In the genomic region with DNA sequence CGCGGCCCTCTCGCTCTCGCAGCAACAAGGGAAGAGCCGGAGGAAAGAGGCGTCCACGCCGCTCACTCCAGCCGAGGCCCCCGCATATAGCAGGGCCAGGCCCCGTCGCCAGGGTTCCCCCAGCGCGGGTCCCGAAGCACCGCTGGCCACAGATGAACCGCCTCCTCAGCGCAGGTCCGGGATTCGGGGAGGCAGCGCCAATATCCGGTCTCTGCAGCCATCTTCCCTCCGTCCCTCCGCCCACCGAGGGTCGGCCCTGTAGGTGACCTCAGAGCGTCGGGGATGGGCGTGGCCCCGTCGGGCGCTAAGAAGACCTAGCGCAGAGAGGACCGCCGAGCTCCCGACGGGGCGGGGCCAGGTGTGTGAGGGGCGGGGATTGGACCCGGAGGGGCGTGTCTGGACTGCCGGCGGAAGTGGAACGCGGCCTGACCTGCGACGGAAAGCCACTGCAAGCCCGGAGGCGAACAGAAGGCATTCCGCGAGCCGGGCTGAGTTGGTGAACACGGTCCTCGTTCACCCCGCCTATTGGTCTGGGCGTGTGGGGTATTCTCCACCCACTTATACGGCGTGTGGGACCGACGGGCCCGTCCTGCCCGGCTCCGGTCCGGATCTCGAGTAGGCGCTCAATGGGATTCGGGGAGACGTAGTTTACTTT, we compare ENCODE assay signal across 8 cellular contexts. TPM values are rescaled to one million over a fixed set of nuclear protein-coding genes. Genes with fewer than 3 reads are reported as not detected.
A peak's percentile ranks its signal among the peaks of the same experiment; 100 is the strongest.
DNase-seq lines count a peak whose midpoint lies in the region; ATAC-seq and TF ChIP-seq lines count a peak whose summit lies in the region.

No MANE protein-coding gene starts in this region.

- peak overlapping the region; percentile 92 for H3K4me2 ChIP-seq in BLaER1

- no peak for TF ChIP-seq CTCF in colonic mucosa (IDR thresholded peaks at IDR 0.05)

- peak overlapping the region; percentile 99 for H3K4me3 ChIP-seq in BLaER1
- peak overlapping the region; percentile 99 for H3K4me3 ChIP-seq in colonic mucosa

- peak overlapping the region; percentile 94 for H3K27ac ChIP-seq in BLaER1
- H3K27ac ChIP-seq in colonic mucosa, result peak overlapping the region; percentile 100
- peak overlapping the region; percentile 71 for H3K27ac ChIP-seq in layer of hippocampus (ENCODE audit: low read depth, low read length)

- H3K36me3 ChIP-seq in BLaER1 (peaks cover 33% of the 10 kb centered on the region), colonic mucosa (no peaks in the 10 kb centered on the region)

- peaks cover 6% of the 10 kb centered on the region; the same call in 1 of the 2 replicates for H4K20me1 ChIP-seq in BLaER1

- DNase-seq in NCI-H524 treated with DMSO at 0.1 percent for 48 hours (lab: John Stamatoyannopoulos, UW), result peak; percentile 92
- DNase-seq in activated CD4-positive, alpha-beta T cell treated with anti-CD3 and anti-CD28 coated beads for 48 hours, result peak; percentile 99
- peak; percentile 98 for DNase-seq in colonic mucosa
- DNase-seq in stimulated activated CD4-positive, alpha-beta T cell treated with anti-CD3 and anti-CD28 coated beads, Interleukin-1b, Interleukin-23, amount 100 ng/mL, for 24 hours (ENCODE audit: low read depth in 4 of 4, low spot score in 1 of 4), result peak; percentile 93 to 99 (median 98)

- ATAC-seq in GM19324 (IDR thresholded peaks at IDR 0.05; ENCODE audit: low FRiP score, unreplicated experiment) (peak; percentile 98), HG03460 (IDR thresholded peaks at IDR 0.05; ENCODE audit: unreplicated experiment) (peak; percentile 97)

- H3K4me1 ChIP-seq in BLaER1 (peaks cover 15% of the 10 kb centered on the region), colonic mucosa (no peaks in the 10 kb centered on the region)

- intact Hi-C loops in colonic mucosa (cut with DNase I), result no loop called here

- peak overlapping the region; percentile 92 for H3K9ac ChIP-seq in BLaER1
- peak overlapping the region; percentile 88 to 94 for H3K9ac ChIP-seq in colonic mucosa (ENCODE audit: low read depth in 2 of 2, low read length in 2 of 2)

- no peaks in the 10 kb centered on the region for H3K27me3 ChIP-seq in BLaER1
- H3K27me3 ChIP-seq in colonic mucosa, result no peaks in the 10 kb centered on the region
- no peaks in the 10 kb centered on the region for H3K27me3 ChIP-seq in layer of hippocampus (ENCODE audit: control insufficient read depth, insufficient read depth, low read length)

- H3K9me3 ChIP-seq in BLaER1, result peaks cover 51% of the 10 kb centered on the region
- no peaks in the 10 kb centered on the region for H3K9me3 ChIP-seq in colonic mucosa

RNA-seq across cellular contexts. Expression of gene MTHFS, which starts 26.8 kb away (rescaled TPM):
- total RNA-seq in colonic mucosa, result 10 to 100 TPM; 24.6 to 25.9 TPM

RNA-seq across cellular contexts. Expression of gene BCL2A1, which starts 47.4 kb away (rescaled TPM):
- total RNA-seq in colonic mucosa, result 1 to 10 TPM in 1 of 2 donors, under 1 TPM in 1; 0.86 to 1.5 TPM

Comparison
In these comparisons a context has a peak if more than half of its experiments do, and no peak if none do; other contexts are left out.
1. Peak in every context shown above with its lines: DNase-seq, ATAC-seq, H3K4me3 ChIP-seq and H3K27ac ChIP-seq.